Comparison of ENCODE assay signal across 8 cellular contexts in genomic region chr4:75672461-75673026, GRCh38. TPM values are rescaled to one million over a fixed set of nuclear protein-coding genes. Genes with fewer than 3 reads are reported as not detected.
DNase-seq lines count a peak whose midpoint lies in the region; ATAC-seq and TF ChIP-seq lines count a peak whose summit lies in the region.

No MANE protein-coding gene starts in this region.

- H3K4me3 ChIP-seq in AG04450 (ENCODE audit: low read depth, low read length), result peak overlapping the region; percentile 93
- H3K4me3 ChIP-seq in endocrine pancreas (ENCODE audit: control insufficient read depth, insufficient read depth, low read length), result peak overlapping the region; percentile 95

- H3K9me3 ChIP-seq in AG04450 (ENCODE audit: control insufficient read depth, insufficient read depth, low read length) (no peaks in the 10 kb centered on the region; the same call in 1 of the 2 replicates), endocrine pancreas (ENCODE audit: control insufficient read depth, low read length) (no peaks in the 10 kb centered on the region)

- no peaks in the 10 kb centered on the region for H3K27me3 ChIP-seq in AG04450 (ENCODE audit: control insufficient read depth, insufficient read depth, low read length)
- H3K27me3 ChIP-seq in endocrine pancreas (ENCODE audit: control insufficient read depth, insufficient read depth, low read length), result no peaks in the 10 kb centered on the region

- no peak for TF ChIP-seq CTCF in AG04450 (IDR thresholded peaks at IDR 0.05; ENCODE audit: low read depth, low read length)

- H3K4me1 ChIP-seq in endocrine pancreas (ENCODE audit: control insufficient read depth, insufficient read depth, low read length), result peaks cover 29% of the 10 kb centered on the region

- peak overlapping the region; percentile 74 for H3K9ac ChIP-seq in endocrine pancreas (ENCODE audit: control insufficient read depth, insufficient read depth, low read length)

- DNase-seq in AG04450 (ENCODE audit: low read depth, low spot score), result no peak
- DNase-seq in NCI-H774 (lab: John Stamatoyannopoulos, UW), result peak; percentile 36
- peak; percentile 49 to 75 (median 72) for DNase-seq in activated CD8-positive, alpha-beta memory T cell treated with anti-CD3 and anti-CD28 coated beads for 48 hours (ENCODE audit: low read depth in 2 of 3, low spot score in 2 of 3)
- DNase-seq in midbrain (lab: John Stamatoyannopoulos, UW), result peak; percentile 46
- peak; percentile 53 to 61 for DNase-seq in stimulated activated CD8-positive, alpha-beta memory T cell treated with anti-CD3 and anti-CD28 coated beads, Interleukin-2, amount 100 ng/mL, for 1 hour (ENCODE audit: low read depth in 2 of 2)

- CTCF ChIA-PET in AG04450 (lab: Charles Lee), result interaction anchor here (0.9 to 3.9 kb wide), 3 partner anchors 26 to 175 kb away, joined by 3 to 20 read pairs (median 5); partner anchors contain the start of gene USO1

- ATAC-seq in GM18517 (IDR thresholded peaks at IDR 0.05; ENCODE audit: unreplicated experiment), result peak; percentile 22
- ATAC-seq in HG03095 (IDR thresholded peaks at IDR 0.05; ENCODE audit: unreplicated experiment), result peak; percentile 22

- H3K36me3 ChIP-seq in endocrine pancreas (ENCODE audit: control insufficient read depth, insufficient read depth, low read length), result no peaks in the 10 kb centered on the region

- POLR2A ChIA-PET in AG04450 (lab: Yijun Ruan, JAX), result interaction anchor here (1.4 to 3.3 kb wide), 3 partner anchors 42 to 130 kb away, joined by 3 to 30 read pairs (median 3); partner anchors contain the start of gene USO1

- peak overlapping the region; percentile 89 for H3K27ac ChIP-seq in AG04450 (ENCODE audit: low read depth, low read length)

RNA-seq across cellular contexts. Expression of gene G3BP2, which starts 0.7 kb away (rescaled TPM):
- polyA plus RNA-seq in AG04450 (2011; rRNA removed), result 139 and 179 TPM in 2 replicates
- 78.9 and 109 TPM in 2 replicates for polyA minus RNA-seq in AG04450 (2011; rRNA and poly(A)+ RNA removed)

RNA-seq across cellular contexts. Expression of gene CDKL2, which starts 42.2 kb away (rescaled TPM):
- 0.19 and 0.29 TPM in 2 replicates for polyA plus RNA-seq in AG04450 (2011; rRNA removed)
- 0.28 and 0.39 TPM in 2 replicates for polyA minus RNA-seq in AG04450 (2011; rRNA and poly(A)+ RNA removed)

RNA-seq across cellular contexts. Expression of gene USO1, which starts 51.8 kb away (rescaled TPM):
- 99.6 and 142 TPM in 2 replicates for polyA plus RNA-seq in AG04450 (2011; rRNA removed)
- polyA minus RNA-seq in AG04450 (2011; rRNA and poly(A)+ RNA removed), result 45.9 and 81.2 TPM in 2 replicates
